Comparison of ENCODE assay signal across 8 cellular contexts in the genomic region with DNA sequence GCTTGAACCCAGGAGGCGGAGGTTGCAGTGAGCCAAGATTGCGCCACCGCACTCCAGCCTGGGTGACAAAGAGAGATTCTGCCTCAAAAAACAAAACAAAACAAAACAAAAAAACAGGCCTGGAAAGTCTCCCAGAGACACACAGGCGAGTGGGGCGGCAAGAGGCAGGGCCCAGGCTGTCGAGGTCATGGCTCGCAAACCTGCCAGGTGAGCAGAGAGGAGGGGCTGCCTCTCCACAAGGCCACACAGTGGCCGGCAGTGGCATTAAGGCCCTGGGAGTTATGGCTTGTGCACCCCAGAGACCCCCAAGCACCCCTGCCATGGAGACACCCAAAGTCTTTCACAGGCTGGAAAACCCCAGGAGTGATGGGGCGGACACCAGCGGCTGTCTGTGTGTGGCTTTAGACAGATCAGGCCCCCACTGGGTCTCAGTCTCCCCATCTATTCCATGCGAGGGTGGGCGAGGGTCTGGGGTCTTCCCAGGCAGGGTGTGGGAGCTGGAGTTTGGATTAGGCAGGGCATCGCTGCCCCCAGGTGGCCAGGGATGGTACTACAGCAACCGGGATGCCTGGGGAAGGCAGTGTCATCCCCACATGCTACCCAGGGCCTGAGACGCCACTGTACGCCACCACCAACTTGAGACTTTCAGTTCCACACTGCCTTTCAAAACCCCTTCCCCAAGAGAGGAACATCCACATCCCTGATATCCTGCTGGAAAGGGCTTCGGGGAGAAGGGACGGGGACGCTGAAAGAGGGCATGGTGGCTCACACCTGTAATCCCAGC. TPM values are rescaled to one million over a fixed set of nuclear protein-coding genes. Genes with fewer than 3 reads are reported as not detected.
A peak's percentile ranks its signal among the peaks of the same experiment; 100 is the strongest.
DNase-seq lines count a peak whose midpoint lies in the region; ATAC-seq and TF ChIP-seq lines count a peak whose summit lies in the region.

No MANE protein-coding gene starts in this region.

- H3K27me3 ChIP-seq in GM06990 (replicated peaks; ENCODE audit: control insufficient read depth, insufficient read depth, low read length) = no peaks in the 10 kb centered on the region

- no peak for ATAC-seq in GM19023 (IDR thresholded peaks at IDR 0.05; ENCODE audit: unreplicated experiment)

- no peak for TF ChIP-seq POLR2A in lower leg skin (IDR thresholded peaks at IDR 0.05)

- intact Hi-C loops in lower leg skin (cut with DNase I; ENCODE audit: low total_unique reads) = no loop called here

- DNase-seq in GM06990 (ENCODE audit: extremely low read depth, insufficient read length) (peak; percentile 51), Kasumi-1 (lab: John Stamatoyannopoulos, UW) (peak; percentile 36 to 43), cerebellum (ENCODE audit: low spot score) (peak; percentile 79), lower leg skin (ENCODE audit: low spot score in 2 of 2) (peak; percentile 49 to 95), GF-D8 (lab: John Stamatoyannopoulos, UW) (no peak)
- peak; percentile 61 for DNase-seq in activated CD4-positive, alpha-beta T cell treated with anti-CD3 and anti-CD28 coated beads for 1 hour
- DNase-seq in stimulated activated CD8-positive, alpha-beta memory T cell treated with anti-CD3 and anti-CD28 coated beads, Interleukin-12 subunit alpha, Interleukin-12 subunit beta, amount 100 ng/mL, for 1 hour (ENCODE audit: low read depth) = peak; percentile 59

- TF ChIP-seq CTCF in GM06990 (IDR thresholded peaks at IDR 0.05; ENCODE audit: insufficient read depth, low read length, poor library complexity, severe bottlenecking) = peak; percentile 97
- TF ChIP-seq CTCF in lower leg skin (IDR thresholded peaks at IDR 0.05) = peak in 1 of 3 donors; percentile 68

- 58 to 62% methylated on average over 19 of the region's 19 CpGs for WGBS in lower leg skin, 2 donors

- H3K4me3 ChIP-seq in GM06990 (replicated peaks; ENCODE audit: low read depth, low read length) (no peak overlapping the region), lower leg skin (ENCODE audit: low read depth, poor library complexity, severe bottlenecking) (no peak overlapping the region)

- H3K36me3 ChIP-seq in GM06990 (ENCODE audit: control insufficient read depth, insufficient read depth, low read length) = peaks cover 12% of the 10 kb centered on the region

RNA-seq across cellular contexts. Expression of gene CTRC, which starts 7.3 kb away (rescaled TPM):
- total RNA-seq in cerebellum = not detected
- not detected for total RNA-seq in lower leg skin

RNA-seq across cellular contexts. Expression of gene EFHD2, which starts 21.3 kb away (rescaled TPM):
- total RNA-seq in cerebellum (9.1 TPM), lower leg skin (10 to 100 TPM; 38.9 to 55.7 (median 43.5) TPM)

RNA-seq across cellular contexts. Expression of gene CELA2A, which starts 25.6 kb away (rescaled TPM):
- total RNA-seq in cerebellum (not detected), lower leg skin (not detected)

RNA-seq across cellular contexts. Expression of gene CELA2B, which starts 44.9 kb away (rescaled TPM):
- not detected for total RNA-seq in cerebellum
- under 1 TPM in 1 of 4 donors, not detected in 3; 0.49 TPM for total RNA-seq in lower leg skin
